Comparison of ENCODE assay signal across 8 cellular contexts in genomic region chr20:44598413-44599290, GRCh38. TPM values are rescaled to one million over a fixed set of nuclear protein-coding genes. Genes with fewer than 3 reads are reported as not detected.
DNase-seq lines count a peak whose midpoint lies in the region; ATAC-seq and TF ChIP-seq lines count a peak whose summit lies in the region.

No MANE protein-coding gene starts in this region.

- peak overlapping the region; percentile 65 for H3K27ac ChIP-seq in urinary bladder (ENCODE audit: low read depth)

- H3K27me3 Mint-ChIP-seq in Caco-2 (ENCODE audit: insufficient read depth, unreplicated experiment) = no peaks in the 10 kb centered on the region
- H3K27me3 Mint-ChIP-seq in activated CD8-positive, alpha-beta T cell treated with anti-CD3 and anti-CD28 coated beads for 36 hours = no peaks in the 10 kb centered on the region
- peaks cover 0 to 2% (median 2%) of the 10 kb centered on the region in 3 donors for H3K27me3 Mint-ChIP-seq in immature natural killer cell (ENCODE audit: low read depth in 3 of 3)

- no peaks in the 10 kb centered on the region for H3K36me3 ChIP-seq in Caco-2 (ENCODE audit: control insufficient read depth, insufficient read depth, low read length)
- H3K36me3 ChIP-seq in urinary bladder (ENCODE audit: insufficient read depth) = no peaks in the 10 kb centered on the region

- POLR2A ChIA-PET in Caco-2 (lab: Charles Lee) = no interaction called here
- POLR2A ChIA-PET in activated CD8-positive, alpha-beta T cell treated with anti-CD3 and anti-CD28 coated beads for 36 hours (lab: Charles Lee) = interaction anchor here (0.6 to 0.7 kb wide), 2 partner anchors 123 to 879 kb away, joined by 3 to 4 read pairs; partner anchors contain the start of gene TTPAL

- no peak overlapping the region for H3K27ac Mint-ChIP-seq in Caco-2 (ENCODE audit: unreplicated experiment)
- peak overlapping the region; percentile 80 for H3K27ac Mint-ChIP-seq in activated CD8-positive, alpha-beta T cell treated with anti-CD3 and anti-CD28 coated beads for 36 hours
- H3K27ac Mint-ChIP-seq in immature natural killer cell = peak overlapping the region in 5 of 6 donors; percentile 22 to 84 (median 80)

- ATAC-seq in HG02588 (IDR thresholded peaks at IDR 0.05; ENCODE audit: unreplicated experiment) (peak; percentile 47), HG03095 (IDR thresholded peaks at IDR 0.05; ENCODE audit: unreplicated experiment) (no peak), GM18519 (IDR thresholded peaks at IDR 0.05; ENCODE audit: low FRiP score, unreplicated experiment) (no peak)
- peak; percentile 81 for ATAC-seq in activated CD8-positive, alpha-beta T cell treated with anti-CD3 and anti-CD28 coated beads for 36 hours

- H3K4me3 Mint-ChIP-seq in Caco-2 (ENCODE audit: unreplicated experiment) (no peak overlapping the region), immature natural killer cell (peak overlapping the region; percentile 5 to 56 (median 24))
- H3K4me3 Mint-ChIP-seq in activated CD8-positive, alpha-beta T cell treated with anti-CD3 and anti-CD28 coated beads for 36 hours = peak overlapping the region; percentile 66

- H3K27me3 ChIP-seq in Caco-2 (replicated peaks; ENCODE audit: control insufficient read depth, insufficient read depth, low read length) = no peaks in the 10 kb centered on the region

- H3K9me3 ChIP-seq in Caco-2 = no peaks in the 10 kb centered on the region

- H3K4me1 Mint-ChIP-seq in Caco-2 (ENCODE audit: low read depth, unreplicated experiment) (peaks cover 8% of the 10 kb centered on the region), immature natural killer cell (peaks cover 15 to 16% of the 10 kb centered on the region in 2 donors)
- peaks cover 15% of the 10 kb centered on the region for H3K4me1 Mint-ChIP-seq in activated CD8-positive, alpha-beta T cell treated with anti-CD3 and anti-CD28 coated beads for 36 hours (ENCODE audit: low read depth)

- H3K4me3 ChIP-seq in Caco-2 (ENCODE audit: low read depth, low read length) (no peak overlapping the region), urinary bladder (ENCODE audit: low read depth, low read length) (no peak overlapping the region)

- no peaks in the 10 kb centered on the region for H3K36me3 Mint-ChIP-seq in Caco-2 (ENCODE audit: insufficient read depth, unreplicated experiment)
- no peaks in the 10 kb centered on the region for H3K36me3 Mint-ChIP-seq in activated CD8-positive, alpha-beta T cell treated with anti-CD3 and anti-CD28 coated beads for 36 hours (ENCODE audit: low read depth)
- H3K36me3 Mint-ChIP-seq in immature natural killer cell = no peaks in the 10 kb centered on the region

- CTCF ChIA-PET in Caco-2 (lab: Charles Lee) = interaction anchor here (0.6 to 1.1 kb wide), 4 partner anchors 10 to 149 kb away, joined by 3 to 6 read pairs (median 3); partner anchors contain the start of gene TTPAL
- CTCF ChIA-PET in activated CD8-positive, alpha-beta T cell treated with anti-CD3 and anti-CD28 coated beads for 36 hours (lab: Charles Lee) = interaction anchor here (0.9 to 2.6 kb wide), 8 partner anchors 10 to 384 kb away, joined by 3 to 28 read pairs (median 5); partner anchors contain the start of genes SERINC3 and TTPAL

- peak in 1 of 2 experiments; percentile 34 for DNase-seq in Caco-2
- peak; percentile 24 for DNase-seq in activated CD8-positive, alpha-beta T cell treated with anti-CD3 and anti-CD28 coated beads for 36 hours
- no peak for DNase-seq in immature natural killer cell
- DNase-seq in hepatic stellate cell (ENCODE audit: low spot score) = no peak

- H3K4me1 ChIP-seq in Caco-2 (peaks cover 5% of the 10 kb centered on the region), urinary bladder (ENCODE audit: insufficient read depth) (peaks cover 3% of the 10 kb centered on the region)

- TF ChIP-seq CTCF in Caco-2 (IDR thresholded peaks at IDR 0.05; ENCODE audit: insufficient read depth in 1 of 2, low read depth in 1 of 2, low read length in 1 of 2, severe bottlenecking in 1 of 2, unreplicated experiment in 1 of 2) = peak; percentile 11
- TF ChIP-seq CTCF in activated CD8-positive, alpha-beta T cell treated with anti-CD3 and anti-CD28 coated beads for 36 hours (IDR thresholded peaks at IDR 0.05) = peak; percentile 36

- WGBS in urinary bladder = 73% methylated on average over 4 of the region's 4 CpGs

- intact Hi-C loops in Caco-2 (cut with micrococcal nuclease; ENCODE audit: unreplicated experiment) = no loop called here
- intact Hi-C loops in activated CD8-positive, alpha-beta T cell treated with anti-CD3 and anti-CD28 coated beads for 36 hours (cut with micrococcal nuclease) = no loop called here

- no peaks in the 10 kb centered on the region for H3K9me3 Mint-ChIP-seq in Caco-2 (ENCODE audit: unreplicated experiment)
- H3K9me3 Mint-ChIP-seq in activated CD8-positive, alpha-beta T cell treated with anti-CD3 and anti-CD28 coated beads for 36 hours = no peaks in the 10 kb centered on the region
- H3K9me3 Mint-ChIP-seq in immature natural killer cell = no peaks in the 10 kb centered on the region

- no TSS peak for BruUV-seq in Caco-2 (replicated peaks; lab: Mats Ljungman, UMichigan)

RNA-seq across cellular contexts. Expression of gene PKIG, which starts 16.3 kb away (rescaled TPM):
- 25.9 and 29.5 TPM in 2 replicates for total RNA-seq in Caco-2 (2022)
- 1 to 10 TPM; 4.8 TPM for total RNA-seq in activated CD8-positive, alpha-beta T cell treated with anti-CD3 and anti-CD28 coated beads for 36 hours
- 1 to 10 TPM; 1.6 to 2.6 (median 1.8) TPM for polyA plus RNA-seq in immature natural killer cell
- 65.1 TPM for total RNA-seq in urinary bladder
- polyA plus RNA-seq in urinary bladder = 277 TPM

RNA-seq across cellular contexts. Expression of gene ADA, which starts 52.8 kb away (rescaled TPM):
- total RNA-seq in Caco-2 (2022) (21.1 and 23.5 TPM in 2 replicates), urinary bladder (2.2 TPM)
- total RNA-seq in activated CD8-positive, alpha-beta T cell treated with anti-CD3 and anti-CD28 coated beads for 36 hours = 10 to 100 TPM; 32.8 to 36.7 TPM
- polyA plus RNA-seq in immature natural killer cell (100 to 1,000 TPM in 2 of 3 donors, 10 to 100 TPM in 1; 96.9 to 150 (median 124) TPM), urinary bladder (6.5 TPM)

Comparison
In these comparisons a context has a peak if more than half of its experiments do, and no peak if none do; other contexts are left out.
1. ATAC-seq: peak in HG02588 (single experiment) and activated CD8-positive, alpha-beta T cell treated with anti-CD3 and anti-CD28 coated beads for 36 hours (single experiment); none in HG03095 (single experiment) and GM18519 (single experiment).